Comparison of ENCODE assay signal across 2 cellular contexts in the genomic region with DNA sequence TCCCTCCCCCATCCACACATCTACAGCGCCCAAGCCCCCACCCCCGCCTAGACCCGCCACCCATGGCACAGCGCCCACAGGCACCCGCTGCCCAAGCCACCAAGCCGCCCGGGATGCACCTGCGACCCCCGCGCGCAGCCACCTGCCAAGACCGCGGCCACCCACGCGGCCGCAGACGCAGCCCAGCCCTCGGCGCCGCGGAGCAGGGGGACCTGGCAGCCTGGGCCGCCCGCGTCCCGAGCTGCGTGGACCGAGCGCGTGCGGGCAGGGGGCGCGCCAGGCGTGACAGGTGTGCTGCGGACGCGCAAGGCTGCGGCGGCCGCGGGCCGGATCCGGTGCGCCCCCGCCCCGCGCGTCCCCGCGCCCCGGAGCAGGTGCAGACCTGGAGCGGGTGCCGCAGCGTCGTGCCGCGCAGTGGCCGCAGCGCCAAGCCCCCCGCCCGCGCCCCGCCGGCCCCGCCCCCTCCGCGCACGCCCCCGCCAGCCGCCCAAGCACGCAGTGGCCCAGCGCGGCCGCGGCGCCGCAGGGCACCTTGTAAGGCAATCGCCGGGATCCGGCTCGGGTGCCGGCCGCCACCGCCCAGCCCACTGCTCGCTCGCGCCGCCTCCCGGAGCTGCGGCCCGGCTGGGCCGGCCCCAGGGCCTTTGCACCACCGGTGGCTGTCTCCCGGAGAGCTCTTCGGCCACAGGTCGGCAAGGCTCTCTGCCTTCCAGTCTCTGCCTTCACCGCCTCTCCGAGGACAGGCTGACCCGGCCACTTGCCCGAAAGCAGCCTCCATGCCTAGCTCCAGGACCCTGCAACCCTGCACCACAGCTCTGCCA.
TF ChIP-seq lines count a peak whose summit lies in the region.

A gene (minus strand): TSS at position 416 of the 821 bp plus-strand sequence. CDS start 737 bp downstream, outside the sequence.

TF ChIP-seq in HEK293, 187 proteins besides CTCF, POLR2A, EP300 and RAD21:
- TF ChIP-seq ZNF510 (tag by site-specific recombination; IDR thresholded peaks at IDR 0.05; ENCODE audit: insufficient replicate concordance) (no peak), ZNF623 (tag by site-specific recombination; IDR thresholded peaks at IDR 0.05) (peak; percentile 96)
- TF ChIP-seq, protein P1, sequence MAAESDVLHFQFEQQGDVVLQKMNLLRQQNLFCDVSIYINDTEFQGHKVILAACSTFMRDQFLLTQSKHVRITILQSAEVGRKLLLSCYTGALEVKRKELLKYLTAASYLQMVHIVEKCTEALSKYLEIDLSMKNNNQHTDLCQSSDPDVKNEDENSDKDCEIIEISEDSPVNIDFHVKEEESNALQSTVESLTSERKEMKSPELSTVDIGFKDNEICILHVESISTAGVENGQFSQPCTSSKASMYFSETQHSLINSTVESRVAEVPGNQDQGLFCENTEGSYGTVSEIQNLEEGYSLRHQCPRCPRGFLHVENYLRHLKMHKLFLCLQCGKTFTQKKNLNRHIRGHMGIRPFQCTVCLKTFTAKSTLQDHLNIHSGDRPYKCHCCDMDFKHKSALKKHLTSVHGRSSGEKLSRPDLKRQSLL (tag by site-specific recombination; IDR thresholded peaks at IDR 0.05), result 0 out of 2 replicates have a peak, but pooled peaks have one; percentile 28

TF ChIP-seq in H1, 55 proteins besides CTCF, POLR2A, EP300 and RAD21:
- TF ChIP-seq KDM1A (IDR thresholded peaks at IDR 0.05; ENCODE audit: borderline replicate concordance, low read length), result peak; percentile 82; the same call in 1 of the 2 replicates
- no peak for TF ChIP-seq SRF (IDR thresholded peaks at IDR 0.05; ENCODE audit: low read depth, low read length)
- no peak for TF ChIP-seq ASH2L (IDR thresholded peaks at IDR 0.05; ENCODE audit: low read length)
- no peak for TF ChIP-seq RFX5 (IDR thresholded peaks at IDR 0.05; ENCODE audit: borderline replicate concordance, low read depth, low read length)
- TF ChIP-seq KDM5A (IDR thresholded peaks at IDR 0.05; ENCODE audit: low read length), result no peak
- TF ChIP-seq SAP30 (IDR thresholded peaks at IDR 0.05; ENCODE audit: insufficient read depth, insufficient replicate concordance, low read length), result no peak
